15 cellular contexts compared by ENCODE assay signal in the genomic region with DNA sequence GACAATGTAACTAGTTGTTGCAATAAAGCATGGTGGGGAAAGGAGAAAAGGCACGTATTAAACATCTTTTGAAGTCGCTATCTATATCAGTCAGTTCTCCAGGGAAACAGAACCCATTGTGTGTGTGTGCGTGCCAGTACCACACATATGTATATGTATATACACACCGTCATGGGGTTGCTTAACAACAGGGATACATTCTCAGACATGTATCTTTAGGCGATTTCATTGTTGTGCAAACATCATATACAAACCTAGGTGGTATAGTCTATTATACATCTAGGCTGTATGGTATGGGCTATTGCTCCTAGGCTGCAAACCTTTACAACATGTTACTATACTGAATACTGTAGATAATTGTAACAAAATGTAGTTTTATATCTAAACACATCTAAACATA. TPM values are rescaled to one million over a fixed set of nuclear protein-coding genes. Genes with fewer than 3 reads are reported as not detected.
DNase-seq lines count a peak whose midpoint lies in the region; ATAC-seq, FAIRE-seq and TF ChIP-seq lines count a peak whose summit lies in the region.
"Had no signal": no experiment of that assay in that cellular context is flagged by ENCODE, and none has a peak within 500 bp of the region (broad histone marks: within the 10 kb centered on the region; RNA-seq: fewer than 3 reads in every experiment).

No MANE protein-coding gene starts in this region.

- H3K4me3 Mint-ChIP-seq in MCF 10A (ENCODE audit: unreplicated experiment): no peak overlapping the region
- peak overlapping the region; percentile 95 for H3K4me3 Mint-ChIP-seq in type B pancreatic cell

- H3K27me3 Mint-ChIP-seq in MCF 10A (ENCODE audit: insufficient read depth, unreplicated experiment) (no peaks in the 10 kb centered on the region), type B pancreatic cell (peaks cover 83% of the 10 kb centered on the region)

- H3K36me3 Mint-ChIP-seq in MCF 10A (ENCODE audit: insufficient read depth, unreplicated experiment) (no peaks in the 10 kb centered on the region), type B pancreatic cell (no peaks in the 10 kb centered on the region)

- H3K27me3 ChIP-seq in mammary epithelial cell (ENCODE audit: insufficient read depth, low read length) (no peaks in the 10 kb centered on the region), brain microvascular endothelial cell (replicated peaks) (no peaks in the 10 kb centered on the region), HepG2 (ENCODE audit: control insufficient read depth in 1 of 2, insufficient read depth in 2 of 2, low read length in 2 of 2) (peaks cover 0 to 17% of the 10 kb centered on the region in 2 experiments; a peak in 1 of 5 replicates)

- BruUV-seq in mammary epithelial cell (replicated peaks; lab: Mats Ljungman, UMichigan) (TSS peak; percentile 15), MCF 10A (replicated peaks; lab: Mats Ljungman, UMichigan) (no TSS peak), HepG2 (replicated peaks; lab: Mats Ljungman, UMichigan) (no TSS peak)

- POLR2A ChIA-PET in MCF 10A (lab: Yijun Ruan, JAX): no interaction called here
- POLR2A ChIA-PET in HepG2 (lab: Yijun Ruan, JAX): no interaction called here

- dilution Hi-C loops in mammary epithelial cell (cut with HindIII; ENCODE audit: low sequenced_read_pairs): no loop called here

- H3K4me2 ChIP-seq in mammary epithelial cell (ENCODE audit: insufficient read depth, low read depth, low read length) (no peak overlapping the region), HepG2 (ENCODE audit: low read depth, low read length) (no peak overlapping the region)

- DNase-seq in mammary epithelial cell: no peak
- DNase-seq in MCF 10A (ENCODE audit: unreplicated experiment): no peak
- DNase-seq in MV-4-11 (lab: John Stamatoyannopoulos, UW): peak; percentile 30
- DNase-seq in brain microvascular endothelial cell: no peak
- no peak for DNase-seq in type B pancreatic cell (ENCODE audit: extremely low spot score, unreplicated experiment)
- DNase-seq in HepG2 (ENCODE audit: low spot score): no peak
- DNase-seq: heart right ventricle; NCI-H1930; NK-92 treated with Interleukin-12 subunit alpha and Interleukin-12 subunit beta, amount 100 ng/mL, for 24 hours had no signal

- TF ChIP-seq RAD21 in HepG2 (CRISPR knock-in tag; IDR thresholded peaks at IDR 0.05): no peak

- H2AFZ ChIP-seq in mammary epithelial cell (ENCODE audit: low read depth, low read length): no peak overlapping the region
- no peak overlapping the region for H2AFZ ChIP-seq in HepG2 (ENCODE audit: low read length)

- H3K9ac ChIP-seq in mammary epithelial cell (ENCODE audit: insufficient read depth, low read length) (no peak overlapping the region), HepG2 (ENCODE audit: insufficient read depth, low read depth, low read length) (no peak overlapping the region)

- FAIRE-seq in HepG2 (lab: Jason Lieb, UNC): no peak

- ATAC-seq in HepG2 (no peak), SK-N-SH treated with all-trans-retinoic acid at 6 μM for 48 hours (no peak), GM21526 (IDR thresholded peaks at IDR 0.05; ENCODE audit: low FRiP score, unreplicated experiment) (no peak)
- ATAC-seq: heart right ventricle, left lobe of liver had no signal

- in situ Hi-C loops in mammary epithelial cell (cut with MboI; ENCODE audit: low sequenced_read_pairs in 2 of 2) (loop anchor here in 1 of 2 donors (10.0 kb wide), 1 partner anchor 238 kb away; no protein-coding TSS in a partner anchor), brain microvascular endothelial cell (cut with HindIII; ENCODE audit: low pct_ligation_motif_present, low sequenced_read_pairs) (no loop called here), HepG2 (cut with HindIII; ENCODE audit: extremely low pct_ligation_motif_present, low pct_unique_long_range_greater_than_20kb) (loop anchor here (10.0 kb wide), 1 partner anchor 238 kb away; no protein-coding TSS in a partner anchor)

- intact Hi-C loops in mammary epithelial cell (cut with micrococcal nuclease): no loop called here
- intact Hi-C loops in MCF 10A (cut with micrococcal nuclease): no loop called here
- intact Hi-C loops in HepG2 (cut with micrococcal nuclease; ENCODE audit: unreplicated experiment): no loop called here

- TF ChIP-seq EP300 in HepG2 (IDR thresholded peaks at IDR 0.05; ENCODE audit: low read depth in 2 of 2, low read length in 2 of 2) (no peak), HepG2 (CRISPR knock-in tag; IDR thresholded peaks at IDR 0.05; ENCODE audit: borderline replicate concordance) (no peak)

- H3K27ac ChIP-seq in mammary epithelial cell (ENCODE audit: insufficient read depth, low read depth, low read length) (no peak overlapping the region), brain microvascular endothelial cell (no peak overlapping the region), HepG2 (ENCODE audit: extremely low read length, insufficient read depth, low read length) (no peak overlapping the region)
- H3K27ac ChIP-seq: heart right ventricle had no signal

- no peak for TF ChIP-seq CTCF in mammary epithelial cell (conservative IDR thresholded peaks at IDR 0.05 in 1 of 2, IDR thresholded peaks at IDR 0.05 in 1 of 2; ENCODE audit: extremely low read depth in 1 of 2, insufficient read depth in 1 of 2, low read depth in 1 of 2, low read length in 2 of 2)
- no peak for TF ChIP-seq CTCF in MCF 10A (IDR thresholded peaks at IDR 0.05; ENCODE audit: unreplicated experiment)
- TF ChIP-seq CTCF in brain microvascular endothelial cell (IDR thresholded peaks at IDR 0.05; ENCODE audit: low read depth, low read length, missing control alignments): no peak
- no peak for TF ChIP-seq CTCF in type B pancreatic cell (conservative IDR thresholded peaks at IDR 0.05)
- no peak for TF ChIP-seq CTCF in HepG2 (CRISPR knock-in tag; IDR thresholded peaks at IDR 0.05)

- H3K9me3 ChIP-seq in mammary epithelial cell (replicated peaks; ENCODE audit: insufficient read depth, low read length): no peaks in the 10 kb centered on the region
- H3K9me3 ChIP-seq in HepG2 (ENCODE audit: low read length): no peaks in the 10 kb centered on the region
- H3K9me3 ChIP-seq: heart right ventricle had no signal

- no peaks in the 10 kb centered on the region for H3K9me3 Mint-ChIP-seq in MCF 10A (ENCODE audit: unreplicated experiment)
- H3K9me3 Mint-ChIP-seq in type B pancreatic cell: no peaks in the 10 kb centered on the region

- CTCF ChIA-PET in mammary epithelial cell (lab: Charles Lee; ENCODE audit: low non-redundant PET): no interaction called here
- CTCF ChIA-PET in MCF 10A (lab: Yijun Ruan, JAX): no interaction called here
- CTCF ChIA-PET in HepG2 (lab: Yijun Ruan, JAX; ENCODE audit: low intra/inter-chr PET ratio, low total read pairs): no interaction called here

- H3K4me1 ChIP-seq in mammary epithelial cell (ENCODE audit: insufficient read depth, low read length) (peaks cover 13% of the 10 kb centered on the region), HepG2 (ENCODE audit: insufficient read depth, low read length) (peaks cover 9% of the 10 kb centered on the region)

- H3K27ac Mint-ChIP-seq in MCF 10A (ENCODE audit: low read depth, unreplicated experiment) (no peak overlapping the region), type B pancreatic cell (peak overlapping the region; percentile 42)

- H3K79me2 ChIP-seq in mammary epithelial cell (ENCODE audit: insufficient read depth, low read length) (peaks cover 76% of the 10 kb centered on the region), HepG2 (ENCODE audit: insufficient read depth, low read length) (no peaks in the 10 kb centered on the region)

- 97% methylated on average over 5 of the region's 5 CpGs for WGBS in mammary epithelial cell (ENCODE audit: low coverage, missing lambda C conversion rate)
- WGBS in HepG2 (ENCODE audit: low lambda C conversion rate): 72% methylated on average over 5 of the region's 5 CpGs

- H3K4me1 Mint-ChIP-seq in MCF 10A (ENCODE audit: insufficient read depth, unreplicated experiment): no peaks in the 10 kb centered on the region
- no peaks in the 10 kb centered on the region for H3K4me1 Mint-ChIP-seq in type B pancreatic cell (ENCODE audit: unreplicated experiment)

- H3K4me3 ChIP-seq in mammary epithelial cell (replicated peaks in 1 of 3; ENCODE audit: insufficient read depth in 1 of 3, low read depth in 2 of 3, low read length in 3 of 3) (no peak overlapping the region), brain microvascular endothelial cell (ENCODE audit: low read depth, low read length) (peak overlapping the region; percentile 94), HepG2 (replicated peaks in 1 of 3; ENCODE audit: insufficient read depth in 1 of 3, low read depth in 2 of 3, low read length in 3 of 3) (no peak overlapping the region)

- H4K20me1 ChIP-seq in mammary epithelial cell (ENCODE audit: insufficient read depth, low read length) (no peaks in the 10 kb centered on the region), HepG2 (ENCODE audit: insufficient read depth, low read length) (no peaks in the 10 kb centered on the region)

- no peak for TF ChIP-seq POLR2A in HepG2 (IDR thresholded peaks at IDR 0.05; ENCODE audit: insufficient read depth in 1 of 2, low read depth in 2 of 2, low read length in 2 of 2)

- H3K36me3 ChIP-seq in mammary epithelial cell (ENCODE audit: insufficient read depth, low read length): no peaks in the 10 kb centered on the region
- H3K36me3 ChIP-seq in brain microvascular endothelial cell (replicated peaks): no peaks in the 10 kb centered on the region
- no peaks in the 10 kb centered on the region for H3K36me3 ChIP-seq in HepG2 (replicated peaks in 1 of 2; ENCODE audit: control insufficient read depth in 1 of 2, insufficient read depth in 2 of 2, low read length in 2 of 2)
- H3K36me3 ChIP-seq: heart right ventricle had no signal

RNA-seq across cellular contexts. Expression of a gene that starts 2.3 kb away (rescaled TPM):
- total RNA-seq in mammary epithelial cell (1 to 10 TPM; 1.8 to 2.3 TPM), MCF 10A (2022) (not detected in 2 replicates), type B pancreatic cell (ENCODE audit: low replicate concordance) (0.58 and 1.5 TPM in 2 replicates), HepG2 (2016; rRNA removed; fragmentation: Illumina TruSeq; extraction: Trizol) (0.64 and 0.77 TPM in 2 replicates)
- polyA plus RNA-seq in mammary epithelial cell (0.75 TPM), HepG2 (2011; rRNA removed) (1.8 and 2.3 TPM in 2 replicates)
- 13.6 TPM for polyA minus RNA-seq in mammary epithelial cell
- 0.35 TPM in 1 of 2 replicates, not detected in the other for total RNA-seq in HepG2 (2016; cell fraction: cytosol; rRNA removed; fragmentation: Illumina TruSeq; extraction: Trizol; ENCODE audit: low read depth)
- total RNA-seq in HepG2 (2016; cell fraction: insoluble cytoplasmic fraction; rRNA removed; fragmentation: Illumina TruSeq; extraction: Trizol): 0.31 and 0.78 TPM in 2 replicates
- total RNA-seq in HepG2 (2016; cell fraction: membrane; rRNA removed; fragmentation: Illumina TruSeq; extraction: Trizol): 0.31 and 0.76 TPM in 2 replicates
- 1.1 TPM in 1 of 2 replicates, not detected in the other for total RNA-seq in HepG2 (2016; cell fraction: nucleus; rRNA removed; fragmentation: Illumina TruSeq; extraction: Trizol)
- polyA plus RNA-seq in HepG2 (2011; cell fraction: cytosol; rRNA removed): 0.78 and 1.1 TPM in 2 replicates
- polyA plus RNA-seq in HepG2 (2011; cell fraction: nucleus; rRNA removed): 1.3 and 1.6 TPM in 2 replicates
- polyA plus RNA-seq in HepG2 (2012): 0.27 TPM in 1 of 2 replicates, not detected in the other
- polyA plus RNA-seq in HepG2 (2016; cell fraction: cytosol; fragmentation: Illumina TruSeq; extraction: Trizol; ENCODE audit: low read depth): 0.35 and 0.36 TPM in 2 replicates
- 0.41 and 0.54 TPM in 2 replicates for polyA plus RNA-seq in HepG2 (2016; cell fraction: insoluble cytoplasmic fraction; fragmentation: Illumina TruSeq; extraction: Trizol; ENCODE audit: low read depth)
- polyA plus RNA-seq in HepG2 (2016; cell fraction: membrane; fragmentation: Illumina TruSeq; extraction: Trizol; ENCODE audit: low read depth): 0.39 and 0.51 TPM in 2 replicates
- polyA plus RNA-seq in HepG2 (2016; cell fraction: nucleus; fragmentation: Illumina TruSeq; extraction: Trizol; ENCODE audit: insufficient read depth, low read depth): 0.47 and 1.1 TPM in 2 replicates
- polyA minus RNA-seq in HepG2 (2011; rRNA and poly(A)+ RNA removed; ENCODE audit: low replicate concordance): 12.7 TPM in 1 of 2 replicates, not detected in the other
- polyA minus RNA-seq in HepG2 (2011; cell fraction: cytosol; rRNA and poly(A)+ RNA removed): not detected in 2 replicates
- polyA minus RNA-seq in HepG2 (2011; cell fraction: nucleus; rRNA and poly(A)+ RNA removed): 2.1 and 2.7 TPM in 2 replicates
- total RNA-seq: cardiac septum, G401, left lobe of liver, SK-MEL-5 had no signal
- polyA plus RNA-seq: heart right ventricle had no signal

RNA-seq across cellular contexts. Expression of a gene that starts 2.7 kb away (rescaled TPM):
- total RNA-seq in mammary epithelial cell: 10 to 100 TPM; 26.5 to 34.1 TPM
- polyA plus RNA-seq in mammary epithelial cell: 50.7 TPM
- polyA minus RNA-seq in mammary epithelial cell: 2.9 TPM
- total RNA-seq in MCF 10A (2022): not detected in 2 replicates
- total RNA-seq in type B pancreatic cell (ENCODE audit: low replicate concordance): 1.8 and 9.0 TPM in 2 replicates
- total RNA-seq in HepG2 (2016; rRNA removed; fragmentation: Illumina TruSeq; extraction: Trizol): 4.2 TPM in 2 replicates
- 1.9 and 3.2 TPM in 2 replicates for total RNA-seq in HepG2 (2016; cell fraction: cytosol; rRNA removed; fragmentation: Illumina TruSeq; extraction: Trizol; ENCODE audit: low read depth)
- 4.0 and 4.4 TPM in 2 replicates for total RNA-seq in HepG2 (2016; cell fraction: insoluble cytoplasmic fraction; rRNA removed; fragmentation: Illumina TruSeq; extraction: Trizol)
- total RNA-seq in HepG2 (2016; cell fraction: membrane; rRNA removed; fragmentation: Illumina TruSeq; extraction: Trizol): 3.2 and 4.1 TPM in 2 replicates
- total RNA-seq in HepG2 (2016; cell fraction: nucleus; rRNA removed; fragmentation: Illumina TruSeq; extraction: Trizol): 1.3 and 1.7 TPM in 2 replicates
- polyA plus RNA-seq in HepG2 (2011; rRNA removed): 4.8 and 7.4 TPM in 2 replicates
- polyA plus RNA-seq in HepG2 (2011; cell fraction: cytosol; rRNA removed): 6.0 and 6.8 TPM in 2 replicates
- polyA plus RNA-seq in HepG2 (2011; cell fraction: nucleus; rRNA removed): 4.8 and 7.1 TPM in 2 replicates
- 1.3 and 2.3 TPM in 2 replicates for polyA plus RNA-seq in HepG2 (2012)
- 2.5 and 3.2 TPM in 2 replicates for polyA plus RNA-seq in HepG2 (2016; cell fraction: cytosol; fragmentation: Illumina TruSeq; extraction: Trizol; ENCODE audit: low read depth)
- polyA plus RNA-seq in HepG2 (2016; cell fraction: insoluble cytoplasmic fraction; fragmentation: Illumina TruSeq; extraction: Trizol; ENCODE audit: low read depth): 5.0 and 6.3 TPM in 2 replicates
- polyA plus RNA-seq in HepG2 (2016; cell fraction: membrane; fragmentation: Illumina TruSeq; extraction: Trizol; ENCODE audit: low read depth): 3.5 and 3.6 TPM in 2 replicates
- 4.3 and 4.4 TPM in 2 replicates for polyA plus RNA-seq in HepG2 (2016; cell fraction: nucleus; fragmentation: Illumina TruSeq; extraction: Trizol; ENCODE audit: insufficient read depth, low read depth)
- 3.3 and 67.7 TPM in 2 replicates for polyA minus RNA-seq in HepG2 (2011; rRNA and poly(A)+ RNA removed; ENCODE audit: low replicate concordance)
- 3.8 and 4.1 TPM in 2 replicates for polyA minus RNA-seq in HepG2 (2011; cell fraction: cytosol; rRNA and poly(A)+ RNA removed)
- polyA minus RNA-seq in HepG2 (2011; cell fraction: nucleus; rRNA and poly(A)+ RNA removed): 3.2 and 3.9 TPM in 2 replicates
- total RNA-seq: SK-MEL-5 had no signal

RNA-seq across cellular contexts. Expression of a gene that starts 12.2 kb away (rescaled TPM):
- total RNA-seq in mammary epithelial cell (10 to 100 TPM; 27.6 to 50.0 TPM), MCF 10A (2022) (not detected in 2 replicates), type B pancreatic cell (ENCODE audit: low replicate concordance) (18.4 and 64.0 TPM in 2 replicates), HepG2 (2016; rRNA removed; fragmentation: Illumina TruSeq; extraction: Trizol) (0.83 and 1.4 TPM in 2 replicates)
- polyA plus RNA-seq in mammary epithelial cell (23.5 TPM), HepG2 (2011; rRNA removed) (1.5 and 2.3 TPM in 2 replicates)
- polyA minus RNA-seq in mammary epithelial cell: 14.1 TPM
- total RNA-seq in HepG2 (2016; cell fraction: cytosol; rRNA removed; fragmentation: Illumina TruSeq; extraction: Trizol; ENCODE audit: low read depth): 0.09 and 0.20 TPM in 2 replicates
- 0.73 and 1.3 TPM in 2 replicates for total RNA-seq in HepG2 (2016; cell fraction: insoluble cytoplasmic fraction; rRNA removed; fragmentation: Illumina TruSeq; extraction: Trizol)
- total RNA-seq in HepG2 (2016; cell fraction: membrane; rRNA removed; fragmentation: Illumina TruSeq; extraction: Trizol): 0.41 and 0.46 TPM in 2 replicates
- total RNA-seq in HepG2 (2016; cell fraction: nucleus; rRNA removed; fragmentation: Illumina TruSeq; extraction: Trizol): 0.69 and 0.90 TPM in 2 replicates
- 1.4 and 1.7 TPM in 2 replicates for polyA plus RNA-seq in HepG2 (2011; cell fraction: cytosol; rRNA removed)
- polyA plus RNA-seq in HepG2 (2011; cell fraction: nucleus; rRNA removed): 5.9 and 8.6 TPM in 2 replicates
- 0.48 and 1.5 TPM in 2 replicates for polyA plus RNA-seq in HepG2 (2012)
- 0.10 and 0.12 TPM in 2 replicates for polyA plus RNA-seq in HepG2 (2016; cell fraction: cytosol; fragmentation: Illumina TruSeq; extraction: Trizol; ENCODE audit: low read depth)
- 1.1 and 1.4 TPM in 2 replicates for polyA plus RNA-seq in HepG2 (2016; cell fraction: insoluble cytoplasmic fraction; fragmentation: Illumina TruSeq; extraction: Trizol; ENCODE audit: low read depth)
- polyA plus RNA-seq in HepG2 (2016; cell fraction: membrane; fragmentation: Illumina TruSeq; extraction: Trizol; ENCODE audit: low read depth): 0.26 and 0.31 TPM in 2 replicates
- 3.1 and 3.7 TPM in 2 replicates for polyA plus RNA-seq in HepG2 (2016; cell fraction: nucleus; fragmentation: Illumina TruSeq; extraction: Trizol; ENCODE audit: insufficient read depth, low read depth)
- polyA minus RNA-seq in HepG2 (2011; rRNA and poly(A)+ RNA removed; ENCODE audit: low replicate concordance): 0.54 and 6.2 TPM in 2 replicates
- polyA minus RNA-seq in HepG2 (2011; cell fraction: cytosol; rRNA and poly(A)+ RNA removed): 0.40 and 1.1 TPM in 2 replicates
- 2.4 and 3.4 TPM in 2 replicates for polyA minus RNA-seq in HepG2 (2011; cell fraction: nucleus; rRNA and poly(A)+ RNA removed)
- total RNA-seq: SK-MEL-5 had no signal
